ENCODE assay signal across 1 cellular context in genomic region chr4:68927165-68927564, GRCh38.
TF ChIP-seq lines count a peak whose summit lies in the region.

No MANE protein-coding gene starts in this region.

TF ChIP-seq in K562, 482 proteins besides CTCF, POLR2A, EP300 and RAD21:
- TF ChIP-seq ZNF311 (CRISPR knock-in tag; IDR thresholded peaks at IDR 0.05) = no peak
- no peak for TF ChIP-seq RBM34 (IDR thresholded peaks at IDR 0.05; ENCODE audit: borderline replicate concordance, insufficient read depth, low read length)
- TF ChIP-seq MAFG (tag; conservative IDR thresholded peaks at IDR 0.05) = 0 out of 2 replicates have a peak, but pooled peaks have one; percentile 19
- no peak for TF ChIP-seq GABPB1 (CRISPR knock-in tag; IDR thresholded peaks at IDR 0.05)
- TF ChIP-seq SIN3B (IDR thresholded peaks at IDR 0.05; ENCODE audit: low read depth) = no peak
- TF ChIP-seq ZNF316 (IDR thresholded peaks at IDR 0.05) = peak; percentile 57
- no peak for TF ChIP-seq ETV6 (IDR thresholded peaks at IDR 0.05; ENCODE audit: borderline replicate concordance in 1 of 2, low read depth in 2 of 2, low read length in 1 of 2)
- TF ChIP-seq ETV6 (CRISPR knock-in tag; IDR thresholded peaks at IDR 0.05; ENCODE audit: borderline replicate concordance) = no peak
- no peak for TF ChIP-seq POLR2AphosphoS5 (IDR thresholded peaks at IDR 0.05; ENCODE audit: control insufficient read depth, insufficient read depth, low read depth, low read length)
- no peak for TF ChIP-seq BRD9 (IDR thresholded peaks at IDR 0.05; ENCODE audit: low read depth, partially characterized antibody)
- no peak for TF ChIP-seq HDAC8 (tag; IDR thresholded peaks at IDR 0.05)
- TF ChIP-seq U2AF1 (optimal IDR thresholded peaks at IDR 0.05; ENCODE audit: low read depth, low read length) = no peak
- no peak for TF ChIP-seq POLR2G (IDR thresholded peaks at IDR 0.05; ENCODE audit: low read depth, low read length)
- TF ChIP-seq ERF (CRISPR knock-in tag; IDR thresholded peaks at IDR 0.05) = no peak
- no peak for TF ChIP-seq CEBPZ (IDR thresholded peaks at IDR 0.05; ENCODE audit: borderline replicate concordance, low read depth, low read length)
- peak; percentile 53 for TF ChIP-seq MAFF (IDR thresholded peaks at IDR 0.05; ENCODE audit: low read length)
- TF ChIP-seq CHCHD3 (CRISPR knock-in tag; IDR thresholded peaks at IDR 0.05) = no peak
- TF ChIP-seq MYNN (IDR thresholded peaks at IDR 0.05) = no peak
- no peak for TF ChIP-seq MYNN (CRISPR knock-in tag; IDR thresholded peaks at IDR 0.05)
- peak; percentile 56 for TF ChIP-seq MAFK (IDR thresholded peaks at IDR 0.05; ENCODE audit: low read length)
- no peak for TF ChIP-seq HNRNPUL1 (IDR thresholded peaks at IDR 0.05; ENCODE audit: low read length)
- no peak for TF ChIP-seq KAT7 (CRISPR knock-in tag; IDR thresholded peaks at IDR 0.05; ENCODE audit: borderline replicate concordance)
- no peak for TF ChIP-seq REST (CRISPR knock-in tag; IDR thresholded peaks at IDR 0.05; ENCODE audit: low read depth)
- no peak for TF ChIP-seq ZNF699 (CRISPR knock-in tag; IDR thresholded peaks at IDR 0.05; ENCODE audit: insufficient replicate concordance)
- no peak for TF ChIP-seq ZNF175 (CRISPR knock-in tag; IDR thresholded peaks at IDR 0.05; ENCODE audit: low read depth)
- no peak for TF ChIP-seq CUX1 (CRISPR knock-in tag; IDR thresholded peaks at IDR 0.05)
- peak; percentile 29; the same call in 1 of the 2 replicates for TF ChIP-seq C11orf30 (IDR thresholded peaks at IDR 0.05; ENCODE audit: low read depth)
- no peak for TF ChIP-seq NR0B1 (IDR thresholded peaks at IDR 0.05; ENCODE audit: partially characterized antibody)
- no peak for TF ChIP-seq ZNF551 (CRISPR knock-in tag; IDR thresholded peaks at IDR 0.05)
- no peak for TF ChIP-seq ZBTB12 (CRISPR knock-in tag; IDR thresholded peaks at IDR 0.05)
- TF ChIP-seq TRIM25 (IDR thresholded peaks at IDR 0.05; ENCODE audit: borderline replicate concordance) = no peak
